ENCODE assay signal across 27 cellular contexts in genomic region chr13:72253754-72254153, GRCh38.
"Had no signal": no experiment of that assay in that cellular context is flagged by ENCODE, and none has a peak within 500 bp of the region (broad histone marks: within the 10 kb centered on the region; RNA-seq: fewer than 3 reads in every experiment).

No MANE protein-coding gene starts in this region.

- H3K36me3 Mint-ChIP-seq: immature natural killer cell; mesothelial cell of epicardium; naive B cell; natural killer cell; stimulated activated naive B cell treated with anti-CD40 and anti-IgM and Interleukin-4, amounts not matched to agents 10 μg/mL and 1 μg/mL and 100 μg/mL, for 72 hours had no signal

- DNase-seq: hypothalamus; immature natural killer cell; kidney; left ventricle myocardium inferior; mesendoderm; naive B cell; natural killer cell; ovary; retina; right cardiac atrium; stimulated activated CD4-positive, alpha-beta T cell treated with anti-CD3 and anti-CD28 coated beads, Interleukin-12 subunit alpha, Interleukin-12 subunit beta, amount 100 ng/mL, for 4 hours; stimulated activated CD4-positive, alpha-beta T cell treated with anti-CD3 and anti-CD28 coated beads, Interleukin-15, amount 100 ng/mL, for 24 hours; stimulated activated CD4-positive, alpha-beta T cell treated with anti-CD3 and anti-CD28 coated beads, Interleukin-2, amount 100 ng/mL, for 24 hours; stimulated activated CD4-positive, alpha-beta T cell treated with anti-CD3 and anti-CD28 coated beads, Interleukin-4, amount 100 ng/mL, for 1 hour; stimulated activated naive B cell treated with anti-CD40 and anti-IgM and Interleukin-4, amounts not matched to agents 10 μg/mL and 1 μg/mL and 100 μg/mL, for 72 hours; stimulated activated naive CD8-positive, alpha-beta T cell treated with anti-CD3 and anti-CD28 coated beads, Interleukin-15, Interleukin-2, amounts not matched to agents 100 U/mL and 50 U/mL, for 24 hours; stomach; testis; thyroid gland; transverse colon; upper lobe of left lung had no signal

- FAIRE-seq: islet of Langerhans, kidney had no signal

- H3K4me1 Mint-ChIP-seq: immature natural killer cell; naive B cell; natural killer cell; stimulated activated naive B cell treated with anti-CD40 and anti-IgM and Interleukin-4, amounts not matched to agents 10 μg/mL and 1 μg/mL and 100 μg/mL, for 72 hours had no signal

- H3K27me3 Mint-ChIP-seq: naive B cell; stimulated activated naive B cell treated with anti-CD40 and anti-IgM and Interleukin-4, amounts not matched to agents 10 μg/mL and 1 μg/mL and 100 μg/mL, for 72 hours had no signal

- H3K9me3 Mint-ChIP-seq: stimulated activated naive B cell treated with anti-CD40 and anti-IgM and Interleukin-4, amounts not matched to agents 10 μg/mL and 1 μg/mL and 100 μg/mL, for 72 hours had no signal

- H3K27ac Mint-ChIP-seq: immature natural killer cell; mesothelial cell of epicardium; naive B cell; natural killer cell; progenitor cell of endocrine pancreas; stimulated activated naive B cell treated with anti-CD40 and anti-IgM and Interleukin-4, amounts not matched to agents 10 μg/mL and 1 μg/mL and 100 μg/mL, for 72 hours had no signal

- H3K4me3 Mint-ChIP-seq: immature natural killer cell; mesothelial cell of epicardium; naive B cell; natural killer cell; stimulated activated naive B cell treated with anti-CD40 and anti-IgM and Interleukin-4, amounts not matched to agents 10 μg/mL and 1 μg/mL and 100 μg/mL, for 72 hours had no signal

- ATAC-seq: natural killer cell; right cardiac atrium; sciatic nerve; stimulated activated naive B cell treated with anti-CD40 and anti-IgM and Interleukin-4, amounts not matched to agents 10 μg/mL and 1 μg/mL and 100 μg/mL, for 72 hours; stimulated activated naive CD8-positive, alpha-beta T cell treated with anti-CD3 and anti-CD28 coated beads, Interleukin-15, Interleukin-2, amounts not matched to agents 100 U/mL and 50 U/mL, for 24 hours had no signal

- H3K27ac ChIP-seq: left ventricle myocardium inferior, ovary, skin epidermis, stomach, testis, thyroid gland, transverse colon, upper lobe of left lung, vagina had no signal
